Comparison of ENCODE assay signal across 1 cellular context in the genomic region with DNA sequence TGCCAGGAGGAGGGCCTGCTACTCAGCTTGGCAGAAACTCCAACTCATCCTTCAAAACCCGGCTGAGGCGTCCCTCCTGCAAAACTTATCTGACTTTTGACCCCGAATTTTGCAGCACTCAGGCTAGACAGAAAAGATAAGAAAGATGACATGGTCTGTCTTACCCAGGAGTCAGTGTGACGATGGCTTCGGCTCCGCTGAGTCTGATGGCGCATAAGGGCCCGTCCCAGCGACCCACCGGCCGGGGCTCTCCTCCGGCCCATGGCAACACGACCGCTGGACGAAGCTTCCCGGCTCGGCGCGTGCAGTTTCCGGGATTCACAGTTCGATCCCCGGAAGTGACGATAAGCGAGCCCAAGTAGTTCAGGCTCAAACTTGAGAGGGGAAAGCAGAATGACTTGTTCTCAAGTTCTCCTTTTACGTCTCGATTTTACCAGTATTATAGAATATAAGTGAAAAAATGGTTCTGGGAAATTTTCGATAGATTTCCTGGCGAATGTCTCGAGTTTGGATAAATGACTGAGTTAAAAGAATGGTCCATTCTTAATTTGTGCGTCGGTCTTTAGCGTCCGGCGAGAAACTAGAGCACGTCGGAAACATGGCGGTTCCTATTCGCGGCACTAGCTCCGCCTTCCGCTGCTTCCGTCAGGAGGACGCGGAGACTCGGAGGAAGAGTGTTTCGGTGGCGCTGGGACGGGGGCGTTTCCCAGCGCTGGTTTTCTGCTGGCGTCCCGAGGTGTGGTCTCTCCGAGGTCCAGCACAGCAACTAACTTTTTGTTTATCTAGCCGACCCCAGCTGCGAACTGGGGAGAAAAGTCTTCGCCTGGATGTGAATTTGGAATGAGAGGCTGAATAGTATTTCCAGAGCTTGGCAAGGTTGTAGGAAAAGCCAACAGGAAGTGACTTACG.
TF ChIP-seq lines count a peak whose summit lies in the region.

A gene (minus strand): TSS at position 292 of the 909 bp plus-strand sequence. CDS start 29 bp downstream, at position 263.

TF ChIP-seq in SK-N-SH treated with all-trans-retinoic acid at 6 μM for 48 hours, 23 proteins besides CTCF, POLR2A, EP300 and RAD21 (continued from another document):
- TF ChIP-seq, protein P1, sequence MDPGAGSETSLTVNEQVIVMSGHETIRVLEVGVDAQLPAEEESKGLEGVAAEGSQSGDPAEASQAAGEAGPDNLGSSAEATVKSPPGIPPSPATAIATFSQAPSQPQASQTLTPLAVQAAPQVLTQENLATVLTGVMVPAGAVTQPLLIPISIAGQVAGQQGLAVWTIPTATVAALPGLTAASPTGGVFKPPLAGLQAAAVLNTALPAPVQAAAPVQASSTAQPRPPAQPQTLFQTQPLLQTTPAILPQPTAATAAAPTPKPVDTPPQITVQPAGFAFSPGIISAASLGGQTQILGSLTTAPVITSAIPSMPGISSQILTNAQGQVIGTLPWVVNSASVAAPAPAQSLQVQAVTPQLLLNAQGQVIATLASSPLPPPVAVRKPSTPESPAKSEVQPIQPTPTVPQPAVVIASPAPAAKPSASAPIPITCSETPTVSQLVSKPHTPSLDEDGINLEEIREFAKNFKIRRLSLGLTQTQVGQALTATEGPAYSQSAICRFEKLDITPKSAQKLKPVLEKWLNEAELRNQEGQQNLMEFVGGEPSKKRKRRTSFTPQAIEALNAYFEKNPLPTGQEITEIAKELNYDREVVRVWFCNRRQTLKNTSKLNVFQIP (CRISPR knock-in tag; IDR thresholded peaks at IDR 0.05; ENCODE audit: borderline replicate concordance, low read depth), result no peak
TF ChIP-seq in SK-N-SH treated with all-trans-retinoic acid at 6 μM for 48 hours: peak in this region for 3.
